In the genomic region with DNA sequence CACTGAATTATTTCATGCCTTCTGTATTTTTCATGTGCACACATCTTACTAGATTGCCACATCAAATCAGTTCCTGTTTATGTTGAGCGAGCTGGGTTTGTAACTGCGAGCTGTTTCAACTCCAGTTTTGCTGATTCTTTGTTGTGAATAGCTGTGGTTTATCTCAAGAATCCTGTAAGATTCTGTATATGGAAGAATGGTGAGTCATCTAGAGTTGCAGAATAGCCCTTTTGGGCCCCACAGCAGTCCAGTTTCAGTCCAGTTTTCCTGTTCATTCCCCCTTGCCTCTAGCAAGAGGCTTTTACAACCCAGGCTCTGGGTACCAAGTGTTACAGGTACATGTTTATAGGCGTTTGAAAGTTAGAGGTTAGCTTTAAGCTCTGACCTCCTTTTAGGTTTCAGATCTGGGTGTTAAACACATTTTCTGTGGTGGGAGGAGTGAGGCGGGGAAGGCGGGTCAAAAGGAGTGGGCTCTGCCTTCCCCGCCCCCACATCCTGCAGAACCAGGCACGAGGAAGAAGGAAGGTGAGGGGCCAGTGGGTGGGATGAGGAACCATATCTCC, we compare ENCODE assay signal across 8 cellular contexts. TPM values are rescaled to one million over a fixed set of nuclear protein-coding genes. Genes with fewer than 3 reads are reported as not detected.
A peak's percentile ranks its signal among the peaks of the same experiment; 100 is the strongest.
DNase-seq lines count a peak whose midpoint lies in the region; ATAC-seq, FAIRE-seq and TF ChIP-seq lines count a peak whose summit lies in the region.

No MANE protein-coding gene starts in this region.

- H3K4me1 ChIP-seq in A549 (peaks cover 54% of the 10 kb centered on the region), SK-N-SH (ENCODE audit: control insufficient read depth in 1 of 2, insufficient read depth in 2 of 2, low read depth in 1 of 2, low read length in 1 of 2) (peaks cover 17 to 20% of the 10 kb centered on the region in 2 experiments), liver (ENCODE audit: control insufficient read depth in 4 of 4, insufficient read depth in 4 of 4, low read length in 3 of 4) (peaks cover 7 to 51% (median 23%) of the 10 kb centered on the region in 4 donors), stomach (peaks cover 36 to 82% (median 66%) of the 10 kb centered on the region in 4 donors)

- intact Hi-C loops in stomach (cut with DNase I; ENCODE audit: low total_unique reads), result no loop called here

- TF ChIP-seq EP300 in A549 (IDR thresholded peaks at IDR 0.05), result no peak
- no peak for TF ChIP-seq EP300 in SK-N-SH (IDR thresholded peaks at IDR 0.05; ENCODE audit: borderline replicate concordance in 1 of 2, low read depth in 1 of 2, low read length in 1 of 2)
- TF ChIP-seq EP300 in stomach (IDR thresholded peaks at IDR 0.05), result no peak

- no peaks in the 10 kb centered on the region for H3K9me3 ChIP-seq in A549
- H3K9me3 ChIP-seq in SK-N-SH, result no peaks in the 10 kb centered on the region
- H3K9me3 ChIP-seq in liver (ENCODE audit: control insufficient read depth in 4 of 4, low read length in 3 of 4), result no peaks in the 10 kb centered on the region
- H3K9me3 ChIP-seq in stomach, result no peaks in the 10 kb centered on the region

- FAIRE-seq in A549 (lab: Jason Lieb, UNC) (no peak), bronchial epithelial cell (lab: Jason Lieb, UNC) (no peak)

- 28% methylated on average over 7 of the region's 7 CpGs for WGBS in A549 (ENCODE audit: missing lambda C conversion rate)
- 55% methylated on average over 7 of the region's 7 CpGs for WGBS in SK-N-SH (ENCODE audit: low lambda C conversion rate)
- WGBS in liver, result 58% methylated on average over 7 of the region's 7 CpGs
- WGBS in stomach, 5 donors, result 28 to 40% (median 36%) methylated on average over 7 of the region's 7 CpGs

- H3K27me3 ChIP-seq in SK-N-SH (ENCODE audit: insufficient read depth) (no peaks in the 10 kb centered on the region), bronchial epithelial cell (ENCODE audit: control insufficient read depth, insufficient read depth, low read length) (no peaks in the 10 kb centered on the region), liver (ENCODE audit: control insufficient read depth in 4 of 4, insufficient read depth in 4 of 4, low read length in 3 of 4) (no peaks in the 10 kb centered on the region), stomach (no peaks in the 10 kb centered on the region)

- ATAC-seq in A549 (peak; percentile 71 to 80), GM18909 (IDR thresholded peaks at IDR 0.05; ENCODE audit: poor library complexity, unreplicated experiment) (peak; percentile 57), HG03159 (IDR thresholded peaks at IDR 0.05; ENCODE audit: unreplicated experiment) (peak; percentile 57)

- H3K9me2 ChIP-seq in SK-N-SH, result no peaks in the 10 kb centered on the region

- H3K36me3 ChIP-seq in SK-N-SH (replicated peaks in 1 of 2; ENCODE audit: control insufficient read depth in 1 of 2, insufficient read depth in 2 of 2, low read length in 1 of 2), result no peaks in the 10 kb centered on the region
- H3K36me3 ChIP-seq in bronchial epithelial cell (ENCODE audit: control insufficient read depth, insufficient read depth, low read length), result peaks cover 1% of the 10 kb centered on the region
- H3K36me3 ChIP-seq in liver (ENCODE audit: control insufficient read depth in 4 of 4, insufficient read depth in 3 of 4, low read depth in 1 of 4, low read length in 3 of 4), result no peaks in the 10 kb centered on the region
- peaks cover 0 to 16% (median 14%) of the 10 kb centered on the region in 4 donors for H3K36me3 ChIP-seq in stomach

- no peaks in the 10 kb centered on the region for H4K20me1 ChIP-seq in SK-N-SH (ENCODE audit: insufficient read depth)

- DNase-seq in A549 (ENCODE audit: low read depth in 1 of 2, low spot score in 1 of 2), result peak; percentile 29 to 55
- no peak for DNase-seq in SK-N-SH
- DNase-seq in bronchial epithelial cell (ENCODE audit: low read depth), result peak; percentile 92
- no peak for DNase-seq in stomach
- DNase-seq in HuH-7.5 (ENCODE audit: low spot score), result no peak

- H2AFZ ChIP-seq in SK-N-SH (ENCODE audit: low read depth), result 0 out of 2 replicates have a peak overlapping the region, but pooled peaks have one; percentile 31

- POLR2A ChIA-PET in A549 (lab: Yijun Ruan, JAX) (interaction anchor here (0.6 to 1.6 kb wide), 3 partner anchors 33 to 126 kb away, joined by 3 to 7 read pairs (median 5); a partner anchor contains a TSS), SK-N-SH (lab: Yijun Ruan, JAX) (no interaction called here)

- TF ChIP-seq RAD21 in A549 (conservative IDR thresholded peaks at IDR 0.05 in 1 of 2, IDR thresholded peaks at IDR 0.05 in 1 of 2) (no peak), SK-N-SH (IDR thresholded peaks at IDR 0.05; ENCODE audit: low read length) (no peak), liver (IDR thresholded peaks at IDR 0.05) (no peak)

- H3K9ac ChIP-seq in SK-N-SH (0 out of 2 replicates have a peak overlapping the region, but pooled peaks have one; percentile 6), liver (ENCODE audit: low read depth in 1 of 2, low read length in 2 of 2) (no peak overlapping the region)

- TF ChIP-seq CTCF in A549 (IDR thresholded peaks at IDR 0.05) (no peak), SK-N-SH (IDR thresholded peaks at IDR 0.05) (no peak), bronchial epithelial cell (IDR thresholded peaks at IDR 0.05; ENCODE audit: insufficient read depth, low read length, severe bottlenecking) (no peak), liver (IDR thresholded peaks at IDR 0.05; ENCODE audit: low read depth, low read length, missing input control) (no peak), stomach (IDR thresholded peaks at IDR 0.05) (no peak)

- peak overlapping the region; percentile 72 to 84 for H3K27ac ChIP-seq in A549
- H3K27ac ChIP-seq in SK-N-SH (ENCODE audit: low read depth in 2 of 2, low read length in 1 of 2), result peak overlapping the region; percentile 65 to 69
- H3K27ac ChIP-seq in liver (ENCODE audit: low read depth in 1 of 2, low read length in 2 of 2), result peak overlapping the region; percentile 21 to 83
- H3K27ac ChIP-seq in stomach, result peak overlapping the region; percentile 66 to 90 (median 79)

- H3K79me2 ChIP-seq in SK-N-SH (ENCODE audit: insufficient read depth), result no peaks in the 10 kb centered on the region; the same call in 1 of the 2 replicates

- H3K4me2 ChIP-seq in A549 (peak overlapping the region; percentile 75), SK-N-SH (peak overlapping the region; percentile 87)

- CTCF ChIA-PET in A549 (lab: Yijun Ruan, JAX), result interaction anchor here (1.5 kb wide), 1 partner anchor 32 kb away, joined by 4 read pairs; no protein-coding TSS in a partner anchor
- CTCF ChIA-PET in SK-N-SH (lab: Yijun Ruan, JAX), result no interaction called here

- H3K4me3 ChIP-seq in A549 (no peak overlapping the region), SK-N-SH (ENCODE audit: low read depth in 2 of 2, low read length in 1 of 2) (no peak overlapping the region; a peak in 1 of 4 replicates), bronchial epithelial cell (ENCODE audit: low read depth, low read length) (no peak overlapping the region), liver (ENCODE audit: low read depth in 1 of 3, low read length in 3 of 3) (no peak overlapping the region), stomach (peak overlapping the region in 1 of 4 donors; percentile 16)

- TF ChIP-seq POLR2A in A549 (IDR thresholded peaks at IDR 0.05; ENCODE audit: low read length), result no peak
- TF ChIP-seq POLR2A in stomach (IDR thresholded peaks at IDR 0.05), result no peak

- peaks cover 11% of the 10 kb centered on the region for H3F3A ChIP-seq in SK-N-SH (replicated peaks; ENCODE audit: insufficient read depth)

TF ChIP-seq in A549, 52 proteins besides CTCF, POLR2A, EP300 and RAD21 (continues in another document):
- TF ChIP-seq MAFK (IDR thresholded peaks at IDR 0.05; ENCODE audit: partially characterized antibody), result peak; percentile 31
- TF ChIP-seq, protein P1, sequence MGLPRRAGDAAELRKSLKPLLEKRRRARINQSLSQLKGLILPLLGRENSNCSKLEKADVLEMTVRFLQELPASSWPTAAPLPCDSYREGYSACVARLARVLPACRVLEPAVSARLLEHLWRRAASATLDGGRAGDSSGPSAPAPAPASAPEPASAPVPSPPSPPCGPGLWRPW (IDR thresholded peaks at IDR 0.05), result no peak
- TF ChIP-seq FOSL2 (IDR thresholded peaks at IDR 0.05), result peak; percentile 62; the same call in 1 of the 2 replicates
- TF ChIP-seq FOSL2 (CRISPR knock-in tag; IDR thresholded peaks at IDR 0.05), result peak; percentile 79
- TF ChIP-seq CEBPB (IDR thresholded peaks at IDR 0.05), result peak; percentile 66 to 74; a peak in 3 of 4 replicates

TF ChIP-seq in SK-N-SH, 30 proteins besides CTCF, POLR2A, EP300 and RAD21 (continues in another document):
- TF ChIP-seq FOSL2 (IDR thresholded peaks at IDR 0.05; ENCODE audit: borderline replicate concordance, low read depth) (peak; percentile 76; the same call in 1 of the 2 replicates), CHD2 (IDR thresholded peaks at IDR 0.05; ENCODE audit: low read length, partially characterized antibody) (no peak), TCF12 (IDR thresholded peaks at IDR 0.05) (peak; percentile 30; the same call in 1 of the 2 replicates), YY1 (IDR thresholded peaks at IDR 0.05; ENCODE audit: low read depth) (no peak)

TF ChIP-seq in liver, 16 proteins besides CTCF, POLR2A, EP300 and RAD21 (continues in another document):
- no peak for TF ChIP-seq HNF4A (conservative IDR thresholded peaks at IDR 0.05)

RNA-seq across cellular contexts. Expression of a gene that starts 32.7 kb away (rescaled TPM):
- 35.8 and 39.0 TPM in 2 replicates for polyA plus RNA-seq in A549 (2011; rRNA removed)
- 29.8 and 36.1 TPM in 2 replicates for polyA plus RNA-seq in A549 (2012; cell fraction: cytosol; rRNA removed)
- 25.3 and 31.9 TPM in 2 replicates for polyA plus RNA-seq in A549 (2012; cell fraction: nucleus; rRNA removed)
- 25.4 to 30.2 TPM (median 28.3 TPM) in 3 replicates for polyA plus RNA-seq in A549 (2017; fragmentation: RNase III; extraction: RNeasy Plus Mini Kit Qiagen cat#74134 plus additional on column Dnase treatment)
- polyA minus RNA-seq in A549 (2011; rRNA and poly(A)+ RNA removed), result 37.2 and 39.4 TPM in 2 replicates
- 39.5 and 42.6 TPM in 2 replicates for polyA plus RNA-seq in SK-N-SH (2012; rRNA removed)
- polyA plus RNA-seq in SK-N-SH (2012; cell fraction: cytosol; rRNA removed), result 36.7 and 40.6 TPM in 2 replicates
- 33.3 and 35.7 TPM in 2 replicates for polyA plus RNA-seq in SK-N-SH (2012; cell fraction: nucleus; rRNA removed)
- total RNA-seq in bronchial epithelial cell, result 103 and 133 TPM in 2 replicates
- total RNA-seq in liver, result 10 to 100 TPM; 22.2 to 45.2 TPM
- 10 to 100 TPM; 10.0 to 23.2 TPM for polyA plus RNA-seq in liver
- 10 to 100 TPM; 33.5 to 72.4 (median 40.8) TPM for total RNA-seq in stomach
- polyA plus RNA-seq in stomach, result 10 to 100 TPM; 19.5 to 42.5 (median 40.0) TPM

Comparison
In these comparisons a context has a peak if more than half of its experiments do, and no peak if none do; other contexts are left out.
1. DNase-seq: peak in A549 (2 of 2) and bronchial epithelial cell (single experiment); none in SK-N-SH (single experiment), stomach (single experiment) and HuH-7.5 (single experiment).
2. Peak in every context shown above with its lines, with median percentiles within 50 percentile points of each other: ATAC-seq and H3K27ac ChIP-seq.